Comparison of ENCODE assay signal across 9 cellular contexts in the genomic region with DNA sequence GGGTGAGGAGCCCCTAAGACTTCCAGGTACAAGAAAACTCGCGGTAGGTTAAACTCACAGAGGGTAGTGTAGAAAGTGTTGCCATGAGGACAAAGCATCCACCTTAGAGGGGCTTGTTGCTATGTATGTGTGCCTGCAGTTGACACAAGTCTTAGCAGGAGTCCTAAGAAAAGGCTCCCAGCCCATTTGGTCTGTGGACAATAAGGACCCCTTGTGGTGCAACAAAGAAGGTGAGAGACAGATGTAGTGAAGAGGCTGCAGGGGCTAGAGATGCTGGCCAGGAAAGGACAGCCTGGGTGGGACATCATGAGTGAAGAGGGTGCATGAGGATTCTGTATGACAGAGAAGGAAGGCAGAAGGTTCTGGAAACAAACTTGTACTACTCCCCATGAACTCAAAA. TPM values are rescaled to one million over a fixed set of nuclear protein-coding genes. Genes with fewer than 3 reads are reported as not detected.
A peak's percentile ranks its signal among the peaks of the same experiment; 100 is the strongest.
DNase-seq lines count a peak whose midpoint lies in the region; ATAC-seq and TF ChIP-seq lines count a peak whose summit lies in the region.
"Had no signal": no experiment of that assay in that cellular context is flagged by ENCODE, and none has a peak within 500 bp of the region (broad histone marks: within the 10 kb centered on the region; RNA-seq: fewer than 3 reads in every experiment).

No MANE protein-coding gene starts in this region.

- no peak overlapping the region for H3K27ac ChIP-seq in A673 (ENCODE audit: low read depth, low read length, poor library complexity, severe bottlenecking)
- H3K27ac ChIP-seq in IMR-90 (ENCODE audit: insufficient read depth, low read length) = no peak overlapping the region
- H3K27ac ChIP-seq in cardiac muscle cell = no peak overlapping the region

- ATAC-seq in IMR-90 (ENCODE audit: low read depth) (peak; percentile 54; the same call in 1 of the 2 replicates), GM18873 (IDR thresholded peaks at IDR 0.05; ENCODE audit: low FRiP score, unreplicated experiment) (no peak), HG02885 (IDR thresholded peaks at IDR 0.05; ENCODE audit: poor library complexity, unreplicated experiment) (no peak)
- ATAC-seq in stimulated activated naive CD8-positive, alpha-beta T cell treated with anti-CD3 and anti-CD28 coated beads, Interleukin-15, amount 100 ng/mL, for 72 hours = peak; percentile 95

- no peaks in the 10 kb centered on the region for H3K79me1 ChIP-seq in IMR-90 (ENCODE audit: low read depth in 1 of 2, low read length in 2 of 2)

- no peak overlapping the region for H2BK20ac ChIP-seq in IMR-90 (ENCODE audit: low read depth, low read length)

- peak overlapping the region; percentile 51; the same call in 1 of the 2 replicates for H2AK5ac ChIP-seq in IMR-90 (ENCODE audit: low read depth, low read length)

- H4K91ac ChIP-seq in IMR-90 (ENCODE audit: insufficient read depth, low read depth, low read length) = no peak overlapping the region

- H3K4me1 ChIP-seq in A673 (ENCODE audit: insufficient read depth, low read length, poor library complexity, severe bottlenecking) (no peaks in the 10 kb centered on the region), IMR-90 (ENCODE audit: control insufficient read depth, insufficient read depth, low read length) (no peaks in the 10 kb centered on the region), cardiac muscle cell (ENCODE audit: low read depth) (no peaks in the 10 kb centered on the region)

- peaks cover 16% of the 10 kb centered on the region for H3K36me3 Mint-ChIP-seq in activated CD4-positive, alpha-beta T cell treated with anti-CD3 and anti-CD28 coated beads, Interleukin-2, amount 10 ng/mL, durations not matched to agents 7 days and 5 days (ENCODE audit: low read depth)

- H3K9me3 Mint-ChIP-seq in activated CD4-positive, alpha-beta T cell treated with anti-CD3 and anti-CD28 coated beads, Interleukin-2, amount 10 ng/mL, durations not matched to agents 7 days and 5 days = peaks cover 18% of the 10 kb centered on the region
- peaks cover 4 to 10% of the 10 kb centered on the region in 2 donors for H3K9me3 Mint-ChIP-seq in stimulated activated naive CD8-positive, alpha-beta T cell treated with anti-CD3 and anti-CD28 coated beads, Interleukin-15, amount 100 ng/mL, for 72 hours

- no peak for TF ChIP-seq POLR2A in IMR-90 (IDR thresholded peaks at IDR 0.05; ENCODE audit: low read depth, low read length)

- in situ Hi-C loops in IMR-90 (cut with MboI; ENCODE audit: low sequenced_read_pairs) = loop anchor here (5.0 kb wide), 2 partner anchors 71 to 104 kb away; no protein-coding TSS in a partner anchor

- peak; percentile 38; the same call in 1 of the 2 replicates for TF ChIP-seq CTCF in A673 (conservative IDR thresholded peaks at IDR 0.05; ENCODE audit: low read depth, low read length)
- TF ChIP-seq CTCF in GM12872 (IDR thresholded peaks at IDR 0.05; ENCODE audit: insufficient read depth, low read depth, low read length) = peak; percentile 72
- TF ChIP-seq CTCF in IMR-90 (conservative IDR thresholded peaks at IDR 0.05; ENCODE audit: low read depth, low read length) = peak; percentile 62
- peak; percentile 54 for TF ChIP-seq CTCF in cardiac muscle cell (IDR thresholded peaks at IDR 0.05; ENCODE audit: low read depth, low read length)

- intact Hi-C loops in A673 (cut with micrococcal nuclease; ENCODE audit: unreplicated experiment) = loop anchor here (2.0 kb wide), 1 partner anchor 104 kb away; no protein-coding TSS in a partner anchor
- intact Hi-C loops in IMR-90 (cut with micrococcal nuclease) = loop anchor here (1.0 to 2.0 kb wide), 4 partner anchors 74 to 174 kb away; no protein-coding TSS in a partner anchor

- CTCF ChIA-PET in A673 (lab: Charles Lee) (interaction anchor here (0.7 kb wide), 1 partner anchor 104 kb away, joined by 3 read pairs; no protein-coding TSS in a partner anchor), IMR-90 (lab: Yijun Ruan, JAX) (interaction anchor here (0.7 to 3.2 kb wide), 12 partner anchors 15 to 178 kb away, joined by 3 to 39 read pairs (median 5); a partner anchor contains a TSS)
- CTCF ChIA-PET in activated CD4-positive, alpha-beta T cell treated with anti-CD3 and anti-CD28 coated beads, Interleukin-2, amount 10 ng/mL, durations not matched to agents 7 days and 5 days (lab: Charles Lee) = interaction anchor here (0.6 to 11.9 kb wide), 24 partner anchors 9 to 178 kb away, joined by 3 to 102 read pairs (median 5); a partner anchor contains a TSS

- BruUV-seq in A673 (replicated peaks; lab: Mats Ljungman, UMichigan) = no TSS peak
- BruUV-seq in IMR-90 (replicated peaks; lab: Mats Ljungman, UMichigan) = no TSS peak

- DNase-seq in A673 (ENCODE audit: low spot score) (peak; percentile 27), IMR-90 (peak; percentile 57), cardiac muscle cell (ENCODE audit: low read depth in 1 of 2, low spot score in 1 of 2) (peak; percentile 71 to 77)
- peak; percentile 74 for DNase-seq in activated CD4-positive, alpha-beta T cell treated with anti-CD3 and anti-CD28 coated beads, Interleukin-2, amount 10 ng/mL, durations not matched to agents 7 days and 5 days
- DNase-seq in stimulated activated naive CD8-positive, alpha-beta T cell treated with anti-CD3 and anti-CD28 coated beads, Interleukin-15, amount 100 ng/mL, for 72 hours = peak; percentile 52 to 60

- H3K27ac Mint-ChIP-seq in activated CD4-positive, alpha-beta T cell treated with anti-CD3 and anti-CD28 coated beads, Interleukin-2, amount 10 ng/mL, durations not matched to agents 7 days and 5 days = no peak overlapping the region
- no peak overlapping the region for H3K27ac Mint-ChIP-seq in stimulated activated naive CD8-positive, alpha-beta T cell treated with anti-CD3 and anti-CD28 coated beads, Interleukin-15, amount 100 ng/mL, for 72 hours

- H3K4me1 Mint-ChIP-seq in activated CD4-positive, alpha-beta T cell treated with anti-CD3 and anti-CD28 coated beads, Interleukin-2, amount 10 ng/mL, durations not matched to agents 7 days and 5 days = peaks cover 54% of the 10 kb centered on the region
- peaks cover 55% of the 10 kb centered on the region for H3K4me1 Mint-ChIP-seq in stimulated activated naive CD8-positive, alpha-beta T cell treated with anti-CD3 and anti-CD28 coated beads, Interleukin-15, amount 100 ng/mL, for 72 hours

- no peak overlapping the region for H4K8ac ChIP-seq in IMR-90 (ENCODE audit: low read depth in 2 of 2, low read length in 2 of 2)

- H3K14ac ChIP-seq in IMR-90 (replicated peaks; ENCODE audit: low read depth, low read length) = no peak overlapping the region

- H4K20me1 ChIP-seq in IMR-90 (ENCODE audit: insufficient read depth, low read length) = no peaks in the 10 kb centered on the region

- H2BK120ac ChIP-seq in IMR-90 (ENCODE audit: low read depth, low read length) = no peak overlapping the region

- H2AK9ac ChIP-seq in IMR-90 (replicated peaks; ENCODE audit: low read depth, low read length, poor library complexity) = peak overlapping the region; percentile 34

- H4K5ac ChIP-seq in IMR-90 (ENCODE audit: low read depth, low read length) = no peak overlapping the region

- dilution Hi-C loops in IMR-90 (cut with HindIII; ENCODE audit: low sequenced_read_pairs, unreplicated experiment) = no loop called here

- no peak overlapping the region for H3K4me2 ChIP-seq in IMR-90 (ENCODE audit: low read depth, low read length)

- H2AFZ ChIP-seq in IMR-90 (replicated peaks; ENCODE audit: low read length, poor library complexity) = no peak overlapping the region

- no peak overlapping the region for H3K4me3 Mint-ChIP-seq in activated CD4-positive, alpha-beta T cell treated with anti-CD3 and anti-CD28 coated beads, Interleukin-2, amount 10 ng/mL, durations not matched to agents 7 days and 5 days
- no peak overlapping the region for H3K4me3 Mint-ChIP-seq in stimulated activated naive CD8-positive, alpha-beta T cell treated with anti-CD3 and anti-CD28 coated beads, Interleukin-15, amount 100 ng/mL, for 72 hours

- no peak overlapping the region for H3K56ac ChIP-seq in IMR-90 (ENCODE audit: extremely low read depth, insufficient read depth, low read length)

- H3K9me1 ChIP-seq in IMR-90 (ENCODE audit: insufficient read depth, low read length) = no peaks in the 10 kb centered on the region

- H3K4me3 ChIP-seq in A673 (ENCODE audit: low read depth, low read length, poor library complexity, severe bottlenecking) = no peak overlapping the region
- H3K4me3 ChIP-seq in IMR-90 (ENCODE audit: insufficient read depth, low read depth, low read length) = no peak overlapping the region
- H3K4me3 ChIP-seq in cardiac muscle cell = no peak overlapping the region

- no CpG with 5 or more reads among the region's 2 CpGs for WGBS in IMR-90 (ENCODE audit: extremely low coverage in 2 of 2, insufficient read length in 1 of 2), 2 experiments

- POLR2A ChIA-PET in A673 (lab: Charles Lee; ENCODE audit: low non-redundant PET) = no interaction called here
- POLR2A ChIA-PET in IMR-90 (lab: Charles Lee; ENCODE audit: unreplicated experiment) = no interaction called here
- POLR2A ChIA-PET in activated CD4-positive, alpha-beta T cell treated with anti-CD3 and anti-CD28 coated beads, Interleukin-2, amount 10 ng/mL, durations not matched to agents 7 days and 5 days (lab: Charles Lee) = no interaction called here

- H3K36me3 ChIP-seq in A673 (ENCODE audit: insufficient read depth, low read length, poor library complexity, severe bottlenecking) (no peaks in the 10 kb centered on the region), IMR-90 (ENCODE audit: control insufficient read depth, insufficient read depth, low read length) (no peaks in the 10 kb centered on the region), cardiac muscle cell (no peaks in the 10 kb centered on the region)

- TF ChIP-seq RAD21 in IMR-90 (IDR thresholded peaks at IDR 0.05; ENCODE audit: low read length) = peak; percentile 82

- H3K18ac ChIP-seq in IMR-90 (ENCODE audit: low read depth, low read length) = no peak overlapping the region

- H3K27me3 ChIP-seq in A673 (replicated peaks; ENCODE audit: insufficient read depth, low read depth, low read length, poor library complexity) (peaks cover 8% of the 10 kb centered on the region), IMR-90 (ENCODE audit: control insufficient read depth, insufficient read depth, low read length) (peaks cover 5% of the 10 kb centered on the region; the same call in 1 of the 2 replicates), cardiac muscle cell (peaks cover 15% of the 10 kb centered on the region)

- H2BK5ac ChIP-seq in IMR-90 (ENCODE audit: low read depth, low read length, poor library complexity, severe bottlenecking) = no peak overlapping the region

- no peak overlapping the region for H3K9ac ChIP-seq in IMR-90 (ENCODE audit: low read depth, low read length)

- no peak overlapping the region for H2BK15ac ChIP-seq in IMR-90 (ENCODE audit: low read depth, low read length)

- H3K27me3 Mint-ChIP-seq in activated CD4-positive, alpha-beta T cell treated with anti-CD3 and anti-CD28 coated beads, Interleukin-2, amount 10 ng/mL, durations not matched to agents 7 days and 5 days = peaks cover 2% of the 10 kb centered on the region
- H3K27me3 Mint-ChIP-seq in stimulated activated naive CD8-positive, alpha-beta T cell treated with anti-CD3 and anti-CD28 coated beads, Interleukin-15, amount 100 ng/mL, for 72 hours = no peaks in the 10 kb centered on the region

- no peak overlapping the region for H3K23ac ChIP-seq in IMR-90 (ENCODE audit: low read depth, low read length)

- peaks cover 4% of the 10 kb centered on the region for H3K9me3 ChIP-seq in A673 (ENCODE audit: low read depth, low read length, poor library complexity, severe bottlenecking)
- H3K9me3 ChIP-seq in IMR-90 (ENCODE audit: control insufficient read depth, insufficient read depth, low read length) = peaks cover 2% of the 10 kb centered on the region; the same call in 1 of the 2 replicates
- H3K9me3 ChIP-seq in cardiac muscle cell (ENCODE audit: low read depth) = no peaks in the 10 kb centered on the region

- no peak overlapping the region for H3K4ac ChIP-seq in IMR-90 (ENCODE audit: low read depth, low read length)

RNA-seq across cellular contexts. Expression of a gene that starts 36.3 kb away (rescaled TPM):
- total RNA-seq in A673 (2021) (not detected in 2 replicates), IMR-90 (2012; rRNA removed) (not detected in 2 replicates), cardiac muscle cell (not detected in 2 replicates)
- polyA plus RNA-seq in IMR-90 (2012; rRNA removed) (not detected in 2 replicates), cardiac muscle cell (not detected in 2 replicates)
- polyA plus RNA-seq in IMR-90 (2012; cell fraction: cytosol; rRNA removed) = not detected in 2 replicates
- not detected in 2 replicates for polyA plus RNA-seq in IMR-90 (2012; cell fraction: nucleus; rRNA removed; ENCODE audit: low replicate concordance)
- under 1 TPM; 0.12 to 0.15 TPM for total RNA-seq in activated CD4-positive, alpha-beta T cell treated with anti-CD3 and anti-CD28 coated beads, Interleukin-2, amount 10 ng/mL, durations not matched to agents 7 days and 5 days
- total RNA-seq: temporal lobe had no signal

RNA-seq across cellular contexts. Expression of a gene that starts 38.0 kb away (rescaled TPM):
- total RNA-seq in A673 (2021) (not detected in 2 replicates), IMR-90 (2012; rRNA removed) (not detected in 2 replicates), cardiac muscle cell (not detected in 2 replicates)
- polyA plus RNA-seq in IMR-90 (2012; rRNA removed) (not detected in 2 replicates), cardiac muscle cell (not detected in 2 replicates)
- not detected in 2 replicates for polyA plus RNA-seq in IMR-90 (2012; cell fraction: cytosol; rRNA removed)
- not detected in 2 replicates for polyA plus RNA-seq in IMR-90 (2012; cell fraction: nucleus; rRNA removed; ENCODE audit: low replicate concordance)
- not detected for total RNA-seq in activated CD4-positive, alpha-beta T cell treated with anti-CD3 and anti-CD28 coated beads, Interleukin-2, amount 10 ng/mL, durations not matched to agents 7 days and 5 days
- total RNA-seq: temporal lobe had no signal

RNA-seq across cellular contexts. Expression of a gene that starts 56.8 kb away (rescaled TPM):
- not detected in 2 replicates for total RNA-seq in A673 (2021)
- not detected in 2 replicates for total RNA-seq in IMR-90 (2012; rRNA removed)
- polyA plus RNA-seq in IMR-90 (2012; rRNA removed) = not detected in 2 replicates
- not detected in 2 replicates for polyA plus RNA-seq in IMR-90 (2012; cell fraction: cytosol; rRNA removed)
- 0.11 TPM in 1 of 2 replicates, not detected in the other for polyA plus RNA-seq in IMR-90 (2012; cell fraction: nucleus; rRNA removed; ENCODE audit: low replicate concordance)
- not detected for total RNA-seq in activated CD4-positive, alpha-beta T cell treated with anti-CD3 and anti-CD28 coated beads, Interleukin-2, amount 10 ng/mL, durations not matched to agents 7 days and 5 days
- not detected in 2 replicates for total RNA-seq in cardiac muscle cell
- not detected in 2 replicates for polyA plus RNA-seq in cardiac muscle cell
- total RNA-seq: temporal lobe had no signal

Comparison
In these comparisons a context has a peak if more than half of its experiments do, and no peak if none do; other contexts are left out.
1. ATAC-seq: peak in IMR-90 (single experiment) and stimulated activated naive CD8-positive, alpha-beta T cell treated with anti-CD3 and anti-CD28 coated beads, Interleukin-15, amount 100 ng/mL, for 72 hours (single experiment); none in GM18873 (single experiment) and HG02885 (single experiment).
2. Peak in every context shown above with its lines, with median percentiles within 50 percentile points of each other: DNase-seq and CTCF ChIP-seq.